8 cellular contexts compared by ENCODE assay signal in genomic region chr7:90594791-90595317, GRCh38. TPM values are rescaled to one million over a fixed set of nuclear protein-coding genes. Genes with fewer than 3 reads are reported as not detected.
DNase-seq lines count a peak whose midpoint lies in the region; ATAC-seq, FAIRE-seq and TF ChIP-seq lines count a peak whose summit lies in the region.

No MANE protein-coding gene starts in this region.

- H3K9ac ChIP-seq in KMS-11: no peak overlapping the region

- H3K9me3 ChIP-seq in CD8-positive, alpha-beta memory T cell (ENCODE audit: low read length): no peaks in the 10 kb centered on the region
- no peaks in the 10 kb centered on the region for H3K9me3 ChIP-seq in lower lobe of right lung
- no peaks in the 10 kb centered on the region for H3K9me3 ChIP-seq in aorta (ENCODE audit: control insufficient read depth, low read length)
- H3K9me3 ChIP-seq in BE2C: no peaks in the 10 kb centered on the region

- peak overlapping the region; percentile 98; the same call in 1 of the 2 replicates for H2AFZ ChIP-seq in KMS-11 (ENCODE audit: low read depth)

- ATAC-seq in lower lobe of right lung (peak; percentile 20 to 50), aorta (ENCODE audit: low FRiP score) (peak; percentile 64)

- H3K79me2 ChIP-seq in KMS-11 (ENCODE audit: insufficient read depth, low read depth): no peaks in the 10 kb centered on the region; the same call in 1 of the 2 replicates

- no peaks in the 10 kb centered on the region for H3K36me3 Mint-ChIP-seq in CD8-positive, alpha-beta memory T cell

- peaks cover 8% of the 10 kb centered on the region for H3K4me1 ChIP-seq in CD8-positive, alpha-beta memory T cell (ENCODE audit: insufficient read depth, low read length)
- peaks cover 14% of the 10 kb centered on the region for H3K4me1 ChIP-seq in KMS-11 (ENCODE audit: low read depth, poor library complexity, severe bottlenecking)
- peaks cover 32% of the 10 kb centered on the region for H3K4me1 ChIP-seq in lower lobe of right lung
- peaks cover 2 to 4% of the 10 kb centered on the region in 2 donors for H3K4me1 ChIP-seq in aorta (ENCODE audit: control insufficient read depth in 1 of 2, insufficient read depth in 2 of 2, low read length in 2 of 2)
- no peaks in the 10 kb centered on the region for H3K4me1 ChIP-seq in BE2C

- FAIRE-seq in bronchial epithelial cell (lab: Jason Lieb, UNC): no peak

- 14 to 19% methylated on average over 10 of the region's 10 CpGs for WGBS in aorta, 2 donors

- H3K36me3 ChIP-seq in CD8-positive, alpha-beta memory T cell (ENCODE audit: insufficient read depth, low read length): no peaks in the 10 kb centered on the region
- H3K36me3 ChIP-seq in KMS-11 (ENCODE audit: insufficient read depth) (no peaks in the 10 kb centered on the region), bronchial epithelial cell (ENCODE audit: control insufficient read depth, insufficient read depth, low read length) (no peaks in the 10 kb centered on the region), lower lobe of right lung (no peaks in the 10 kb centered on the region), aorta (ENCODE audit: control insufficient read depth in 1 of 2, insufficient read depth in 2 of 2, low read length in 1 of 2) (no peaks in the 10 kb centered on the region), BE2C (no peaks in the 10 kb centered on the region)

- H3K27ac ChIP-seq in CD8-positive, alpha-beta memory T cell (ENCODE audit: low read depth, low read length): no peak overlapping the region
- H3K27ac ChIP-seq in KMS-11 (no peak overlapping the region), lower lobe of right lung (peak overlapping the region; percentile 87), aorta (ENCODE audit: low read depth in 1 of 2, low read length in 2 of 2) (no peak overlapping the region)

- H4K20me1 ChIP-seq in KMS-11 (ENCODE audit: insufficient read depth): no peaks in the 10 kb centered on the region

- H3K4me3 ChIP-seq in CD8-positive, alpha-beta memory T cell (ENCODE audit: low read length): no peak overlapping the region
- H3K4me3 ChIP-seq in KMS-11 (IDR thresholded peaks at IDR 0.05; ENCODE audit: insufficient read depth, low read depth, low read length) (no peak overlapping the region), bronchial epithelial cell (ENCODE audit: low read depth, low read length) (peak overlapping the region; percentile 72), lower lobe of right lung (peak overlapping the region; percentile 83), aorta (ENCODE audit: low read length in 2 of 2) (peak overlapping the region; percentile 60 to 91), BE2C (ENCODE audit: low read depth, low read length) (no peak overlapping the region)

- no peak overlapping the region for H3K27ac Mint-ChIP-seq in CD8-positive, alpha-beta memory T cell

- DNase-seq in CD8-positive, alpha-beta memory T cell: no peak
- peak; percentile 97 for DNase-seq in bronchial epithelial cell (ENCODE audit: low read depth)
- no peak for DNase-seq in lower lobe of right lung
- DNase-seq in aorta: peak; percentile 49 to 79
- DNase-seq in NCI-H2029 treated with DMSO at 0.1 percent for 48 hours (lab: John Stamatoyannopoulos, UW): no peak
- no peak for DNase-seq in BE2C
- no peak for DNase-seq in pons (ENCODE audit: low spot score)

- POLR2A ChIA-PET in CD8-positive, alpha-beta memory T cell (lab: Charles Lee): no interaction called here

- peaks cover 0 to 3% (median 0%) of the 10 kb centered on the region in 5 donors for H3K9me3 Mint-ChIP-seq in CD8-positive, alpha-beta memory T cell

- H3K27me3 ChIP-seq in CD8-positive, alpha-beta memory T cell (ENCODE audit: insufficient read depth, low read length, poor library complexity, severe bottlenecking): peaks cover 9% of the 10 kb centered on the region
- no peaks in the 10 kb centered on the region for H3K27me3 ChIP-seq in KMS-11 (ENCODE audit: insufficient read depth, low read depth)
- no peaks in the 10 kb centered on the region for H3K27me3 ChIP-seq in bronchial epithelial cell (ENCODE audit: control insufficient read depth, insufficient read depth, low read length)
- H3K27me3 ChIP-seq in lower lobe of right lung (ENCODE audit: low read depth): no peaks in the 10 kb centered on the region
- no peaks in the 10 kb centered on the region for H3K27me3 ChIP-seq in aorta (ENCODE audit: control insufficient read depth in 1 of 2, insufficient read depth in 2 of 2, low read length in 1 of 2)
- peaks cover 31% of the 10 kb centered on the region for H3K27me3 ChIP-seq in BE2C

- intact Hi-C loops in lower lobe of right lung (cut with DNase I) (no loop called here), aorta (cut with DNase I) (loop anchor here in 1 of 2 donors (10.0 kb wide), 2 partner anchors 110 to 140 kb away; no protein-coding TSS in a partner anchor)

- CTCF ChIA-PET in CD8-positive, alpha-beta memory T cell (lab: Charles Lee): no interaction called here

- peak overlapping the region in 5 of 7 donors; percentile 1 to 76 (median 29) for H3K4me3 Mint-ChIP-seq in CD8-positive, alpha-beta memory T cell

- peak overlapping the region; percentile 40; the same call in 1 of the 2 replicates for H3K4me2 ChIP-seq in KMS-11

- peaks cover 25 to 47% of the 10 kb centered on the region in 2 donors for H3K27me3 Mint-ChIP-seq in CD8-positive, alpha-beta memory T cell

- TF ChIP-seq CTCF in KMS-11 (conservative IDR thresholded peaks at IDR 0.05; ENCODE audit: low read depth, low read length) (no peak), bronchial epithelial cell (IDR thresholded peaks at IDR 0.05; ENCODE audit: insufficient read depth, low read length, severe bottlenecking) (no peak), lower lobe of right lung (IDR thresholded peaks at IDR 0.05) (no peak), BE2C (IDR thresholded peaks at IDR 0.05; ENCODE audit: low read depth, low read length) (no peak)

- peaks cover 8 to 24% (median 11%) of the 10 kb centered on the region in 3 donors for H3K4me1 Mint-ChIP-seq in CD8-positive, alpha-beta memory T cell

RNA-seq across cellular contexts. Expression of gene CDK14, which starts 1.3 kb away (rescaled TPM):
- total RNA-seq in CD8-positive, alpha-beta memory T cell: under 1 TPM in 1 of 2 experiments, not detected in 1; 0.20 TPM
- polyA plus RNA-seq in CD8-positive, alpha-beta memory T cell: 0.05 TPM
- total RNA-seq in bronchial epithelial cell (7.3 and 8.7 TPM in 2 replicates), lower lobe of right lung (58.6 TPM), aorta (10 to 100 TPM; 53.6 to 72.4 TPM)
- polyA plus RNA-seq in aorta: 1 to 10 TPM; 4.6 to 5.5 TPM
- 1.4 TPM for polyA plus RNA-seq in BE2C (2012; ENCODE audit: insufficient read depth, insufficient read length, low read depth)

Comparison
In these comparisons a context has a peak if more than half of its experiments do, and no peak if none do; other contexts are left out.
1. DNase-seq: peak in bronchial epithelial cell (single experiment) and aorta (2 of 2); none in CD8-positive, alpha-beta memory T cell (0 of 5), lower lobe of right lung (single experiment), NCI-H2029 treated with DMSO at 0.1 percent for 48 hours (single experiment), BE2C (single experiment) and pons (single experiment).
2. H3K4me3 ChIP-seq: peak in bronchial epithelial cell (single experiment), lower lobe of right lung (single experiment) and aorta (2 of 2); none in CD8-positive, alpha-beta memory T cell (single experiment), KMS-11 (single experiment) and BE2C (single experiment).